In genomic region chr10:133097961-133098360, GRCh38 we compare ENCODE assay signal across 40 cellular contexts. TPM values are rescaled to one million over a fixed set of nuclear protein-coding genes. Genes with fewer than 3 reads are reported as not detected.
"Had no signal": no experiment of that assay in that cellular context is flagged by ENCODE, and none has a peak within 500 bp of the region (broad histone marks: within the 10 kb centered on the region; RNA-seq: fewer than 3 reads in every experiment).

No MANE protein-coding gene starts in this region.

- H3K4me1 Mint-ChIP-seq: activated naive CD4-positive, alpha-beta T cell treated with anti-CD3 and anti-CD28 coated beads, Interleukin-2, amount 10 ng/mL, durations not matched to agents 7 days and 5 days; activated naive CD4-positive, alpha-beta T cell treated with anti-CD3 and anti-CD28 coated beads, Interleukin-2, amount 50 U/mL, for 24 hours; activated naive CD8-positive, alpha-beta T cell treated with anti-CD3 and anti-CD28 coated beads, Interleukin-2, amount 10 ng/mL, durations not matched to agents 7 days and 5 days; activated naive CD8-positive, alpha-beta T cell treated with anti-CD3 and anti-CD28 coated beads, Interleukin-2, amount 50 U/mL, for 24 hours; activated T-helper 17 cell treated with anti-CD3 and anti-CD28 coated beads, Interleukin-2, amount 50 U/mL, for 72 hours; central memory CD8-positive, alpha-beta T cell had no signal

- H3K9me3 Mint-ChIP-seq: activated naive CD4-positive, alpha-beta T cell treated with anti-CD3 and anti-CD28 coated beads for 36 hours; activated naive CD4-positive, alpha-beta T cell treated with anti-CD3 and anti-CD28 coated beads, Interleukin-2, amount 10 ng/mL, durations not matched to agents 7 days and 5 days; activated naive CD4-positive, alpha-beta T cell treated with anti-CD3 and anti-CD28 coated beads, Interleukin-2, amount 50 U/mL, for 24 hours; activated naive CD4-positive, alpha-beta T cell treated with anti-CD3 and anti-CD28 coated beads, Interleukin-2, amount 50 U/mL, for 72 hours; activated naive CD8-positive, alpha-beta T cell treated with anti-CD3 and anti-CD28 coated beads for 36 hours; activated naive CD8-positive, alpha-beta T cell treated with anti-CD3 and anti-CD28 coated beads, Interleukin-2, amount 10 ng/mL, durations not matched to agents 7 days and 5 days; activated naive CD8-positive, alpha-beta T cell treated with anti-CD3 and anti-CD28 coated beads, Interleukin-2, amount 50 U/mL, for 24 hours; activated T-cell treated with anti-CD3 and anti-CD28 coated beads, Interleukin-2, amount 50 U/mL, for 24 hours; activated T-cell treated with anti-CD3 and anti-CD28 coated beads, Interleukin-2, amount 50 U/mL, for 4 hours; activated T-cell treated with anti-CD3 and anti-CD28 coated beads, Interleukin-2, amount 50 U/mL, for 72 hours; activated T-helper 1 cell treated with anti-CD3 and anti-CD28 coated beads, Interleukin-12 subunit alpha, Interleukin-12 subunit beta, Interleukin-2, Interleukin-4 antibody, amounts not matched to agents 30 ng/mL and 10 ng/mL and 1 ng/mL, durations not matched to agents 14 hours and 24 hours and 36 hours; activated T-helper 17 cell treated with anti-CD3 and anti-CD28 coated beads, Interleukin-2, amount 50 U/mL, for 72 hours; activated T-helper 2 cell treated with anti-CD3 and anti-CD28 coated beads, Interferon-gamma antibody, Interleukin-2, Interleukin-4, amounts not matched to agents 10 μg/mL and 5 μg/mL and 100 μg/mL, durations not matched to agents 14 hours and 24 hours and 36 hours; brain; central memory CD8-positive, alpha-beta T cell had no signal

- H3K27me3 Mint-ChIP-seq: brain had no signal

- H3K4me3 Mint-ChIP-seq: activated naive CD4-positive, alpha-beta T cell treated with anti-CD3 and anti-CD28 coated beads for 36 hours; activated naive CD4-positive, alpha-beta T cell treated with anti-CD3 and anti-CD28 coated beads, Interleukin-2, amount 10 ng/mL, durations not matched to agents 7 days and 5 days; activated naive CD4-positive, alpha-beta T cell treated with anti-CD3 and anti-CD28 coated beads, Interleukin-2, amount 50 U/mL, for 24 hours; activated naive CD8-positive, alpha-beta T cell; activated naive CD8-positive, alpha-beta T cell treated with anti-CD3 and anti-CD28 coated beads for 36 hours; activated naive CD8-positive, alpha-beta T cell treated with anti-CD3 and anti-CD28 coated beads, Interleukin-2, amount 10 ng/mL, durations not matched to agents 7 days and 5 days; activated naive CD8-positive, alpha-beta T cell treated with anti-CD3 and anti-CD28 coated beads, Interleukin-2, amount 50 U/mL, for 24 hours; activated T-cell treated with anti-CD3 and anti-CD28 coated beads, Interleukin-2, amount 50 U/mL, for 24 hours; activated T-cell treated with anti-CD3 and anti-CD28 coated beads, Interleukin-2, amount 50 U/mL, for 4 hours; activated T-cell treated with anti-CD3 and anti-CD28 coated beads, Interleukin-2, amount 50 U/mL, for 72 hours; activated T-helper 1 cell treated with anti-CD3 and anti-CD28 coated beads, Interleukin-12 subunit alpha, Interleukin-12 subunit beta, Interleukin-2, Interleukin-4 antibody, amounts not matched to agents 30 ng/mL and 10 ng/mL and 1 ng/mL, durations not matched to agents 14 hours and 24 hours and 36 hours; activated T-helper 17 cell treated with anti-CD3 and anti-CD28 coated beads, Interleukin-2, amount 50 U/mL, for 72 hours; brain; central memory CD8-positive, alpha-beta T cell had no signal

- FAIRE-seq: astrocyte, bronchial epithelial cell had no signal

- H3K36me3 Mint-ChIP-seq: activated naive CD4-positive, alpha-beta T cell treated with anti-CD3 and anti-CD28 coated beads, Interleukin-2, amount 10 ng/mL, durations not matched to agents 7 days and 5 days; activated naive CD4-positive, alpha-beta T cell treated with anti-CD3 and anti-CD28 coated beads, Interleukin-2, amount 50 U/mL, for 24 hours; activated naive CD4-positive, alpha-beta T cell treated with anti-CD3 and anti-CD28 coated beads, Interleukin-2, amount 50 U/mL, for 72 hours; activated naive CD8-positive, alpha-beta T cell; activated naive CD8-positive, alpha-beta T cell treated with anti-CD3 and anti-CD28 coated beads for 36 hours; activated naive CD8-positive, alpha-beta T cell treated with anti-CD3 and anti-CD28 coated beads, Interleukin-2, amount 10 ng/mL, durations not matched to agents 7 days and 5 days had no signal

- ATAC-seq: activated naive CD4-positive, alpha-beta T cell treated with anti-CD3 and anti-CD28 coated beads, Interleukin-2, amount 50 U/mL, for 72 hours; activated naive CD8-positive, alpha-beta T cell treated with anti-CD3 and anti-CD28 coated beads, Interleukin-2, amount 50 U/mL, for 24 hours; activated T-cell treated with anti-CD3 and anti-CD28 coated beads, Interleukin-2, amount 50 U/mL, for 4 hours; activated T-cell treated with anti-CD3 and anti-CD28 coated beads, Interleukin-2, amount 50 U/mL, for 72 hours; activated T-helper 17 cell treated with anti-CD3 and anti-CD28 coated beads, Interleukin-2, amount 50 U/mL, for 72 hours; body of pancreas had no signal

- H3K4me3 ChIP-seq: adrenal gland, ascending aorta, body of pancreas, breast epithelium, cardiac muscle cell had no signal

- DNase-seq: activated effector memory CD4-positive, alpha-beta T cell treated with anti-CD3 and anti-CD28 coated beads, Interleukin-2, amount 50 U/mL, for 16 hours; activated effector memory CD4-positive, alpha-beta T cell treated with Interleukin-2 at 50 U/mL for 16 hours; activated gamma-delta T cell; activated gamma-delta T cell treated with Interleukin-2 at 50 U/mL for 16 hours; activated naive CD4-positive, alpha-beta T cell; activated naive CD4-positive, alpha-beta T cell treated with anti-CD3 and anti-CD28 coated beads for 36 hours; activated naive CD4-positive, alpha-beta T cell treated with anti-CD3 and anti-CD28 coated beads, Interleukin-2, amount 10 ng/mL, durations not matched to agents 7 days and 5 days; activated naive CD4-positive, alpha-beta T cell treated with anti-CD3 and anti-CD28 coated beads, Interleukin-2, amount 50 U/mL, for 16 hours; activated naive CD4-positive, alpha-beta T cell treated with Interleukin-2 at 50 U/mL for 16 hours; activated naive CD8-positive, alpha-beta T cell treated with anti-CD3 and anti-CD28 coated beads for 36 hours; activated naive CD8-positive, alpha-beta T cell treated with anti-CD3 and anti-CD28 coated beads, Interleukin-2, amount 10 ng/mL, durations not matched to agents 7 days and 5 days; activated naive CD8-positive, alpha-beta T cell treated with anti-CD3 and anti-CD28 coated beads, Interleukin-2, amount 50 U/mL, for 24 hours; activated T-cell treated with anti-CD3 and anti-CD28 coated beads, Interleukin-2, amount 50 U/mL, for 1 hour; activated T-cell treated with anti-CD3 and anti-CD28 coated beads, Interleukin-2, amount 50 U/mL, for 24 hours; activated T-cell treated with anti-CD3 and anti-CD28 coated beads, Interleukin-2, amount 50 U/mL, for 4 hours; activated T-cell treated with anti-CD3 and anti-CD28 coated beads, Interleukin-2, amount 50 U/mL, for 48 hours; activated T-cell treated with anti-CD3 and anti-CD28 coated beads, Interleukin-2, amount 50 U/mL, for 72 hours; adrenal gland; amniotic stem cell; amygdala; anterior cingulate cortex; aorta; body of pancreas; brain microvascular endothelial cell; caudate nucleus; central memory CD4-positive, alpha-beta T cell; cerebellar nuclear complex had no signal

- H3K9me3 ChIP-seq: adrenal gland, ascending aorta, body of pancreas, breast epithelium had no signal

- H3K4me1 ChIP-seq: adrenal gland, ascending aorta, breast epithelium had no signal

- H3K36me3 ChIP-seq: adrenal gland, ascending aorta, brain microvascular endothelial cell, breast epithelium, cardiac muscle cell had no signal

- H3K27ac Mint-ChIP-seq: activated naive CD4-positive, alpha-beta T cell treated with anti-CD3 and anti-CD28 coated beads for 36 hours; activated naive CD4-positive, alpha-beta T cell treated with anti-CD3 and anti-CD28 coated beads, Interleukin-2, amount 10 ng/mL, durations not matched to agents 7 days and 5 days; activated naive CD4-positive, alpha-beta T cell treated with anti-CD3 and anti-CD28 coated beads, Interleukin-2, amount 50 U/mL, for 24 hours; activated naive CD4-positive, alpha-beta T cell treated with anti-CD3 and anti-CD28 coated beads, Interleukin-2, amount 50 U/mL, for 72 hours; activated naive CD8-positive, alpha-beta T cell; activated naive CD8-positive, alpha-beta T cell treated with anti-CD3 and anti-CD28 coated beads for 36 hours; activated naive CD8-positive, alpha-beta T cell treated with anti-CD3 and anti-CD28 coated beads, Interleukin-2, amount 10 ng/mL, durations not matched to agents 7 days and 5 days; activated naive CD8-positive, alpha-beta T cell treated with anti-CD3 and anti-CD28 coated beads, Interleukin-2, amount 50 U/mL, for 24 hours; activated T-cell treated with anti-CD3 and anti-CD28 coated beads, Interleukin-2, amount 50 U/mL, for 24 hours; activated T-cell treated with anti-CD3 and anti-CD28 coated beads, Interleukin-2, amount 50 U/mL, for 72 hours; activated T-helper 1 cell treated with anti-CD3 and anti-CD28 coated beads, Interleukin-12 subunit alpha, Interleukin-12 subunit beta, Interleukin-2, Interleukin-4 antibody, amounts not matched to agents 30 ng/mL and 10 ng/mL and 1 ng/mL, durations not matched to agents 14 hours and 24 hours and 36 hours; activated T-helper 17 cell treated with anti-CD3 and anti-CD28 coated beads, Interleukin-2, amount 50 U/mL, for 72 hours; activated T-helper 2 cell treated with anti-CD3 and anti-CD28 coated beads, Interferon-gamma antibody, Interleukin-2, Interleukin-4, amounts not matched to agents 10 μg/mL and 5 μg/mL and 100 μg/mL, durations not matched to agents 14 hours and 24 hours and 36 hours; brain had no signal

- H3K27me3 ChIP-seq: ascending aorta, body of pancreas had no signal

- H3K27ac ChIP-seq: adrenal gland, ascending aorta, body of pancreas, brain microvascular endothelial cell, breast epithelium, cardiac muscle cell had no signal

RNA-seq across cellular contexts. Expression of gene ADGRA1, which starts 10.2 kb away (rescaled TPM):
- total RNA-seq: activated naive CD4-positive, alpha-beta T cell treated with anti-CD3 and anti-CD28 coated beads for 36 hours; activated naive CD4-positive, alpha-beta T cell treated with anti-CD3 and anti-CD28 coated beads, Interleukin-2, amount 50 U/mL, for 72 hours; activated naive CD8-positive, alpha-beta T cell treated with anti-CD3 and anti-CD28 coated beads for 36 hours; activated naive CD8-positive, alpha-beta T cell treated with anti-CD3 and anti-CD28 coated beads, Interleukin-2, amount 10 ng/mL, durations not matched to agents 7 days and 5 days; activated T-cell treated with anti-CD3 and anti-CD28 coated beads, Interleukin-2, amount 50 U/mL, for 4 hours; activated T-cell treated with anti-CD3 and anti-CD28 coated beads, Interleukin-2, amount 50 U/mL, for 72 hours; activated T-helper 1 cell treated with anti-CD3 and anti-CD28 coated beads, Interleukin-12 subunit alpha, Interleukin-12 subunit beta, Interleukin-2, Interleukin-4 antibody, amounts not matched to agents 30 ng/mL and 10 ng/mL and 1 ng/mL, durations not matched to agents 14 hours and 24 hours and 36 hours; activated T-helper 17 cell treated with anti-CD3 and anti-CD28 coated beads, Interleukin-2, amount 50 U/mL, for 72 hours; activated T-helper 2 cell treated with anti-CD3 and anti-CD28 coated beads, Interferon-gamma antibody, Interleukin-2, Interleukin-4, amounts not matched to agents 10 μg/mL and 5 μg/mL and 100 μg/mL, durations not matched to agents 14 hours and 24 hours and 36 hours; aorta; ascending aorta; astrocyte; bronchial epithelial cell had no signal
